1 cellular context compared by ENCODE assay signal in genomic region chr20:45138451-45139300, GRCh38.
TF ChIP-seq lines count a peak whose summit lies in the region.

No MANE protein-coding gene starts in this region.

TF ChIP-seq in GM23338, 12 proteins besides CTCF, POLR2A, EP300 and RAD21 (continued from another document):
- TF ChIP-seq ZNF462 (CRISPR knock-in tag; IDR thresholded peaks at IDR 0.05): no peak
- TF ChIP-seq EZH2 (IDR thresholded peaks at IDR 0.05; ENCODE audit: low read depth, unreplicated experiment): no peak
- no peak for TF ChIP-seq ETS1 (IDR thresholded peaks at IDR 0.05)
- no peak for TF ChIP-seq JUNB (IDR thresholded peaks at IDR 0.05; ENCODE audit: unreplicated experiment)
- TF ChIP-seq EZH2phosphoT487 (IDR thresholded peaks at IDR 0.05; ENCODE audit: unreplicated experiment): no peak
